In genomic region chr14:75292016-75292646, GRCh38 we compare ENCODE assay signal across 2 cellular contexts.
TF ChIP-seq lines count a peak whose summit lies in the region.

No MANE protein-coding gene starts in this region.

TF ChIP-seq in H1, 55 proteins besides CTCF, POLR2A, EP300 and RAD21:
- TF ChIP-seq CHD1 (IDR thresholded peaks at IDR 0.05; ENCODE audit: low read depth, low read length) (no peak), POLR2AphosphoS5 (IDR thresholded peaks at IDR 0.05; ENCODE audit: low read depth, low read length) (no peak), NANOG (IDR thresholded peaks at IDR 0.05; ENCODE audit: insufficient read depth, low read depth, low read length, poor library complexity, severe bottlenecking) (no peak), TCF12 (IDR thresholded peaks at IDR 0.05; ENCODE audit: low read depth, low read length) (no peak), SIX5 (IDR thresholded peaks at IDR 0.05; ENCODE audit: low read depth, low read length) (no peak), ZNF274 (IDR thresholded peaks at IDR 0.05; ENCODE audit: borderline replicate concordance, extremely low read depth, low read length) (no peak), PHF8 (conservative IDR thresholded peaks at IDR 0.05; ENCODE audit: low read depth, low read length) (no peak), ASH2L (IDR thresholded peaks at IDR 0.05; ENCODE audit: low read length) (no peak), TBP (IDR thresholded peaks at IDR 0.05; ENCODE audit: low read depth, low read length) (no peak), MAFK (IDR thresholded peaks at IDR 0.05; ENCODE audit: low read depth, low read length) (no peak), RBBP5 (IDR thresholded peaks at IDR 0.05; ENCODE audit: borderline replicate concordance, low read depth, low read length) (no peak), JUND (IDR thresholded peaks at IDR 0.05; ENCODE audit: low read length) (no peak), SIN3A (conservative IDR thresholded peaks at IDR 0.05 in 1 of 2, IDR thresholded peaks at IDR 0.05 in 1 of 2; ENCODE audit: low read depth in 1 of 2, low read length in 2 of 2) (no peak), GABPA (IDR thresholded peaks at IDR 0.05; ENCODE audit: borderline replicate concordance, insufficient read depth, low read length) (no peak)
- TF ChIP-seq, protein P1, sequence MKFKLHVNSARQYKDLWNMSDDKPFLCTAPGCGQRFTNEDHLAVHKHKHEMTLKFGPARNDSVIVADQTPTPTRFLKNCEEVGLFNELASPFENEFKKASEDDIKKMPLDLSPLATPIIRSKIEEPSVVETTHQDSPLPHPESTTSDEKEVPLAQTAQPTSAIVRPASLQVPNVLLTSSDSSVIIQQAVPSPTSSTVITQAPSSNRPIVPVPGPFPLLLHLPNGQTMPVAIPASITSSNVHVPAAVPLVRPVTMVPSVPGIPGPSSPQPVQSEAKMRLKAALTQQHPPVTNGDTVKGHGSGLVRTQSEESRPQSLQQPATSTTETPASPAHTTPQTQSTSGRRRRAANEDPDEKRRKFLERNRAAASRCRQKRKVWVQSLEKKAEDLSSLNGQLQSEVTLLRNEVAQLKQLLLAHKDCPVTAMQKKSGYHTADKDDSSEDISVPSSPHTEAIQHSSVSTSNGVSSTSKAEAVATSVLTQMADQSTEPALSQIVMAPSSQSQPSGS (IDR thresholded peaks at IDR 0.05; ENCODE audit: low read length): no peak
TF ChIP-seq in H1: peak in this region for 0.

TF ChIP-seq in GM23338, 12 proteins besides CTCF, POLR2A, EP300 and RAD21:
- TF ChIP-seq, protein P2, sequence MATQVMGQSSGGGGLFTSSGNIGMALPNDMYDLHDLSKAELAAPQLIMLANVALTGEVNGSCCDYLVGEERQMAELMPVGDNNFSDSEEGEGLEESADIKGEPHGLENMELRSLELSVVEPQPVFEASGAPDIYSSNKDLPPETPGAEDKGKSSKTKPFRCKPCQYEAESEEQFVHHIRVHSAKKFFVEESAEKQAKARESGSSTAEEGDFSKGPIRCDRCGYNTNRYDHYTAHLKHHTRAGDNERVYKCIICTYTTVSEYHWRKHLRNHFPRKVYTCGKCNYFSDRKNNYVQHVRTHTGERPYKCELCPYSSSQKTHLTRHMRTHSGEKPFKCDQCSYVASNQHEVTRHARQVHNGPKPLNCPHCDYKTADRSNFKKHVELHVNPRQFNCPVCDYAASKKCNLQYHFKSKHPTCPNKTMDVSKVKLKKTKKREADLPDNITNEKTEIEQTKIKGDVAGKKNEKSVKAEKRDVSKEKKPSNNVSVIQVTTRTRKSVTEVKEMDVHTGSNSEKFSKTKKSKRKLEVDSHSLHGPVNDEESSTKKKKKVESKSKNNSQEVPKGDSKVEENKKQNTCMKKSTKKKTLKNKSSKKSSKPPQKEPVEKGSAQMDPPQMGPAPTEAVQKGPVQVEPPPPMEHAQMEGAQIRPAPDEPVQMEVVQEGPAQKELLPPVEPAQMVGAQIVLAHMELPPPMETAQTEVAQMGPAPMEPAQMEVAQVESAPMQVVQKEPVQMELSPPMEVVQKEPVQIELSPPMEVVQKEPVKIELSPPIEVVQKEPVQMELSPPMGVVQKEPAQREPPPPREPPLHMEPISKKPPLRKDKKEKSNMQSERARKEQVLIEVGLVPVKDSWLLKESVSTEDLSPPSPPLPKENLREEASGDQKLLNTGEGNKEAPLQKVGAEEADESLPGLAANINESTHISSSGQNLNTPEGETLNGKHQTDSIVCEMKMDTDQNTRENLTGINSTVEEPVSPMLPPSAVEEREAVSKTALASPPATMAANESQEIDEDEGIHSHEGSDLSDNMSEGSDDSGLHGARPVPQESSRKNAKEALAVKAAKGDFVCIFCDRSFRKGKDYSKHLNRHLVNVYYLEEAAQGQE (IDR thresholded peaks at IDR 0.05; ENCODE audit: unreplicated experiment): no peak
- no peak for TF ChIP-seq POLR2AphosphoS5 (IDR thresholded peaks at IDR 0.05; ENCODE audit: low read depth)
- no peak for TF ChIP-seq CREB1 (CRISPR knock-in tag; IDR thresholded peaks at IDR 0.05; ENCODE audit: low read depth)
- TF ChIP-seq NANOG (IDR thresholded peaks at IDR 0.05; ENCODE audit: borderline replicate concordance): no peak
- no peak for TF ChIP-seq ZNF331 (CRISPR knock-in tag; IDR thresholded peaks at IDR 0.05; ENCODE audit: low read depth)
- no peak for TF ChIP-seq ZNF114 (CRISPR knock-in tag; IDR thresholded peaks at IDR 0.05)
- no peak for TF ChIP-seq ZNF462 (CRISPR knock-in tag; IDR thresholded peaks at IDR 0.05)
- no peak for TF ChIP-seq JUNB (IDR thresholded peaks at IDR 0.05; ENCODE audit: unreplicated experiment)
- TF ChIP-seq STAT1 (IDR thresholded peaks at IDR 0.05; ENCODE audit: unreplicated experiment): no peak
- no peak for TF ChIP-seq EZH2 (IDR thresholded peaks at IDR 0.05; ENCODE audit: low read depth, unreplicated experiment)
- no peak for TF ChIP-seq EZH2phosphoT487 (IDR thresholded peaks at IDR 0.05; ENCODE audit: unreplicated experiment)
- TF ChIP-seq, protein P3, sequence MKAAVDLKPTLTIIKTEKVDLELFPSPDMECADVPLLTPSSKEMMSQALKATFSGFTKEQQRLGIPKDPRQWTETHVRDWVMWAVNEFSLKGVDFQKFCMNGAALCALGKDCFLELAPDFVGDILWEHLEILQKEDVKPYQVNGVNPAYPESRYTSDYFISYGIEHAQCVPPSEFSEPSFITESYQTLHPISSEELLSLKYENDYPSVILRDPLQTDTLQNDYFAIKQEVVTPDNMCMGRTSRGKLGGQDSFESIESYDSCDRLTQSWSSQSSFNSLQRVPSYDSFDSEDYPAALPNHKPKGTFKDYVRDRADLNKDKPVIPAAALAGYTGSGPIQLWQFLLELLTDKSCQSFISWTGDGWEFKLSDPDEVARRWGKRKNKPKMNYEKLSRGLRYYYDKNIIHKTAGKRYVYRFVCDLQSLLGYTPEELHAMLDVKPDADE (IDR thresholded peaks at IDR 0.05): no peak
